1 cellular context compared by ENCODE assay signal in the genomic region with DNA sequence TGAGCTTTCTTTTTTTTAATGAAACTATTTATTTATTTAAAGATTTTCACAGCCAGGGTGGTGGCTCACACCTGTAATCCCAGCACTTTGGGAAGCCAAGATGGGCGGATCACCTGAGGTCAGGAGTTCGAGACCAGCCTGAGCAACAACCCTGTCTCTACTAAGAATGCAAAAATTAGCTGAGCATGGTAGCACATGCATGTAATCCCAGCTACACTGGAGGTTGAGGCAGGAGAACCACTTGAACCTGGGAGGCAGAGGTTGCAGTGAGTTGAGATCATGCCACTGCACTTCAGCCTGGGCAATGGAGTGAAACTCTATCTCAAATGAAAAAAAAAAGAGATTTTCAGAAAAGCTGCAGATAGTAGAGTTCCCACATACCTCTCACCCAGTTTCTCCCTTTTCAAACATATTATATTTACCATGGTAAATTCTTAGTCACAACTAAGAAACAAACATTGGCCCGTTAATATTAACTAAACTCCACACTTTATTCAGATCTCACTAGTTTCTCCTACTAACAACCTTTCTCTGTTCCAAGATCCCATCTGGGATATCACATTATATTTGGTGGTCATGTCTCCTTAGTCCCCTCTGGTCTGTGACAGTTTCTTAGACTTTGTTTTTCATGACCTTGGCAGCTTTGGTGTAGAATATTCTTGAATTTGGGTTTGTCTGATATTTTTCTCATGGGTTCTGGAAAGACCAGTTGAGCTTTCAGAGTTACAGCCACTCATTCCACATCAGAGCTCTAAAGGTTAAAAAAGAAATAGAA.
TF ChIP-seq lines count a peak whose summit lies in the region.

No MANE protein-coding gene starts in this region.

TF ChIP-seq in HepG2, 621 proteins besides CTCF, POLR2A, EP300 and RAD21 (continued from another document and continues in another):
- TF ChIP-seq, protein P1, sequence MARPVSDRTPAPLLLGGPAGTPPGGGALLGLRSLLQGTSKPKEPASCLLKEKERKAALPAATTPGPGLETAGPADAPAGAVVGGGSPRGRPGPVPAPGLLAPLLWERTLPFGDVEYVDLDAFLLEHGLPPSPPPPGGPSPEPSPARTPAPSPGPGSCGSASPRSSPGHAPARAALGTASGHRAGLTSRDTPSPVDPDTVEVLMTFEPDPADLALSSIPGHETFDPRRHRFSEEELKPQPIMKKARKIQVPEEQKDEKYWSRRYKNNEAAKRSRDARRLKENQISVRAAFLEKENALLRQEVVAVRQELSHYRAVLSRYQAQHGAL (CRISPR knock-in tag; IDR thresholded peaks at IDR 0.05; ENCODE audit: not compliant biosample characterization): no peak
- no peak for TF ChIP-seq TSC22D2 (CRISPR knock-in tag; IDR thresholded peaks at IDR 0.05; ENCODE audit: borderline replicate concordance)
- no peak for TF ChIP-seq SRSF1 (optimal IDR thresholded peaks at IDR 0.05; ENCODE audit: low read depth, low read length)
- TF ChIP-seq ZNF7 (CRISPR knock-in tag; IDR thresholded peaks at IDR 0.05): no peak
- TF ChIP-seq, protein P2, sequence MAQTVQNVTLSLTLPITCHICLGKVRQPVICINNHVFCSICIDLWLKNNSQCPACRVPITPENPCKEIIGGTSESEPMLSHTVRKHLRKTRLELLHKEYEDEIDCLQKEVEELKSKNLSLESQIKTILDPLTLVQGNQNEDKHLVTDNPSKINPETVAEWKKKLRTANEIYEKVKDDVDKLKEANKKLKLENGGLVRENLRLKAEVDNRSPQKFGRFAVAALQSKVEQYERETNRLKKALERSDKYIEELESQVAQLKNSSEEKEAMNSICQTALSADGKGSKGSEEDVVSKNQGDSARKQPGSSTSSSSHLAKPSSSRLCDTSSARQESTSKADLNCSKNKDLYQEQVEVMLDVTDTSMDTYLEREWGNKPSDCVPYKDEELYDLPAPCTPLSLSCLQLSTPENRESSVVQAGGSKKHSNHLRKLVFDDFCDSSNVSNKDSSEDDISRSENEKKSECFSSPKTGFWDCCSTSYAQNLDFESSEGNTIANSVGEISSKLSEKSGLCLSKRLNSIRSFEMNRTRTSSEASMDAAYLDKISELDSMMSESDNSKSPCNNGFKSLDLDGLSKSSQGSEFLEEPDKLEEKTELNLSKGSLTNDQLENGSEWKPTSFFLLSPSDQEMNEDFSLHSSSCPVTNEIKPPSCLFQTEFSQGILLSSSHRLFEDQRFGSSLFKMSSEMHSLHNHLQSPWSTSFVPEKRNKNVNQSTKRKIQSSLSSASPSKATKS (CRISPR knock-in tag; IDR thresholded peaks at IDR 0.05): no peak
- peak; percentile 20; the same call in 1 of the 2 replicates for TF ChIP-seq SALL1 (CRISPR knock-in tag; IDR thresholded peaks at IDR 0.05)
- no peak; the same call in 1 of the 2 replicates for TF ChIP-seq PHF21A (CRISPR knock-in tag; IDR thresholded peaks at IDR 0.05)
- TF ChIP-seq RFX1 (IDR thresholded peaks at IDR 0.05): no peak
- no peak for TF ChIP-seq ATAD3A (CRISPR knock-in tag; IDR thresholded peaks at IDR 0.05)
- no peak for TF ChIP-seq CEBPB (IDR thresholded peaks at IDR 0.05; ENCODE audit: borderline replicate concordance, low read depth, low read length)
- no peak for TF ChIP-seq ZNF546 (CRISPR knock-in tag; conservative IDR thresholded peaks at IDR 0.05)
- no peak for TF ChIP-seq ZZZ3 (CRISPR knock-in tag; IDR thresholded peaks at IDR 0.05; ENCODE audit: borderline replicate concordance)
- no peak for TF ChIP-seq ZKSCAN8 (CRISPR knock-in tag; IDR thresholded peaks at IDR 0.05; ENCODE audit: borderline replicate concordance)
- TF ChIP-seq, protein P3, sequence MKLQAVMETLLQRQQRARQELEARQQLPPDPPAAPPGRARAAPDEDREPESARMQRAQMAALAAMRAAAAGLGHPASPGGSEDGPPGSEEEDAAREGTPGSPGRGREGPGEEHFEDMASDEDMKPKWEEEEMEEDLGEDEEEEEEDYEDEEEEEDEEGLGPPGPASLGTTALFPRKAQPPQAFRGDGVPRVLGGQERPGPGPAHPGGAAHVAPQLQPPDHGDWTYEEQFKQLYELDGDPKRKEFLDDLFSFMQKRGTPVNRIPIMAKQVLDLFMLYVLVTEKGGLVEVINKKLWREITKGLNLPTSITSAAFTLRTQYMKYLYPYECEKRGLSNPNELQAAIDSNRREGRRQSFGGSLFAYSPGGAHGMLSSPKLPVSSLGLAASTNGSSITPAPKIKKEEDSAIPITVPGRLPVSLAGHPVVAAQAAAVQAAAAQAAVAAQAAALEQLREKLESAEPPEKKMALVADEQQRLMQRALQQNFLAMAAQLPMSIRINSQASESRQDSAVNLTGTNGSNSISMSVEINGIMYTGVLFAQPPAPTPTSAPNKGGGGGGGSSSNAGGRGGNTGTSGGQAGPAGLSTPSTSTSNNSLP (IDR thresholded peaks at IDR 0.05; ENCODE audit: low read depth, low read length): no peak; the same call in 1 of the 2 replicates
- no peak for TF ChIP-seq ZFP62 (CRISPR knock-in tag; IDR thresholded peaks at IDR 0.05)
- peak; percentile 64; the same call in 1 of the 2 replicates for TF ChIP-seq KAT7 (CRISPR knock-in tag; IDR thresholded peaks at IDR 0.05; ENCODE audit: borderline replicate concordance)
- TF ChIP-seq, protein P4, sequence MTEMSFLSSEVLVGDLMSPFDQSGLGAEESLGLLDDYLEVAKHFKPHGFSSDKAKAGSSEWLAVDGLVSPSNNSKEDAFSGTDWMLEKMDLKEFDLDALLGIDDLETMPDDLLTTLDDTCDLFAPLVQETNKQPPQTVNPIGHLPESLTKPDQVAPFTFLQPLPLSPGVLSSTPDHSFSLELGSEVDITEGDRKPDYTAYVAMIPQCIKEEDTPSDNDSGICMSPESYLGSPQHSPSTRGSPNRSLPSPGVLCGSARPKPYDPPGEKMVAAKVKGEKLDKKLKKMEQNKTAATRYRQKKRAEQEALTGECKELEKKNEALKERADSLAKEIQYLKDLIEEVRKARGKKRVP (CRISPR knock-in tag; IDR thresholded peaks at IDR 0.05): no peak; a peak in 1 of 4 replicates
- TF ChIP-seq, protein P5, sequence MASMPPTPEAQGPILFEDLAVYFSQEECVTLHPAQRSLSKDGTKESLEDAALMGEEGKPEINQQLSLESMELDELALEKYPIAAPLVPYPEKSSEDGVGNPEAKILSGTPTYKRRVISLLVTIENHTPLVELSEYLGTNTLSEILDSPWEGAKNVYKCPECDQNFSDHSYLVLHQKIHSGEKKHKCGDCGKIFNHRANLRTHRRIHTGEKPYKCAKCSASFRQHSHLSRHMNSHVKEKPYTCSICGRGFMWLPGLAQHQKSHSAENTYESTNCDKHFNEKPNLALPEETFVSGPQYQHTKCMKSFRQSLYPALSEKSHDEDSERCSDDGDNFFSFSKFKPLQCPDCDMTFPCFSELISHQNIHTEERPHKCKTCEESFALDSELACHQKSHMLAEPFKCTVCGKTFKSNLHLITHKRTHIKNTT (CRISPR knock-in tag; IDR thresholded peaks at IDR 0.05): no peak
- TF ChIP-seq, protein P6, sequence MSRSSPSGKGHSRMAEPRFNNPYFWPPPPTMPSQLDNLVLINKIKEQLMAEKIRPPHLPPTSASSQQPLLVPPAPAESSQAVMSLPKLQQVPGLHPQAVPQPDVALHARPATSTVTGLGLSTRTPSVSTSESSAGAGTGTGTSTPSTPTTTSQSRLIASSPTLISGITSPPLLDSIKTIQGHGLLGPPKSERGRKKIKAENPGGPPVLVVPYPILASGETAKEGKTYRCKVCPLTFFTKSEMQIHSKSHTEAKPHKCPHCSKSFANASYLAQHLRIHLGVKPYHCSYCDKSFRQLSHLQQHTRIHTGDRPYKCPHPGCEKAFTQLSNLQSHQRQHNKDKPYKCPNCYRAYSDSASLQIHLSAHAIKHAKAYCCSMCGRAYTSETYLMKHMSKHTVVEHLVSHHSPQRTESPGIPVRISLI (CRISPR knock-in tag; IDR thresholded peaks at IDR 0.05; ENCODE audit: borderline replicate concordance): peak; percentile 49; the same call in 1 of the 2 replicates
- no peak for TF ChIP-seq SIN3A (IDR thresholded peaks at IDR 0.05; ENCODE audit: borderline replicate concordance, low read depth, low read length)
- TF ChIP-seq CREM (IDR thresholded peaks at IDR 0.05): no peak; the same call in 1 of the 2 replicates
- no peak for TF ChIP-seq CREM (CRISPR knock-in tag; IDR thresholded peaks at IDR 0.05)
- no peak for TF ChIP-seq RBAK (CRISPR knock-in tag; IDR thresholded peaks at IDR 0.05)
- TF ChIP-seq ZNF20 (CRISPR knock-in tag; IDR thresholded peaks at IDR 0.05): no peak; the same call in 1 of the 2 replicates
- TF ChIP-seq ZNF713 (CRISPR knock-in tag; IDR thresholded peaks at IDR 0.05): no peak
- no peak for TF ChIP-seq AKAP8 (CRISPR knock-in tag; IDR thresholded peaks at IDR 0.05)
- no peak for TF ChIP-seq ATRX (CRISPR knock-in tag; IDR thresholded peaks at IDR 0.05; ENCODE audit: borderline replicate concordance)
- no peak for TF ChIP-seq MTA1 (CRISPR knock-in tag; IDR thresholded peaks at IDR 0.05; ENCODE audit: borderline replicate concordance)
- TF ChIP-seq BORCS8-MEF2B (CRISPR knock-in tag; IDR thresholded peaks at IDR 0.05): no peak
- TF ChIP-seq, protein P7, sequence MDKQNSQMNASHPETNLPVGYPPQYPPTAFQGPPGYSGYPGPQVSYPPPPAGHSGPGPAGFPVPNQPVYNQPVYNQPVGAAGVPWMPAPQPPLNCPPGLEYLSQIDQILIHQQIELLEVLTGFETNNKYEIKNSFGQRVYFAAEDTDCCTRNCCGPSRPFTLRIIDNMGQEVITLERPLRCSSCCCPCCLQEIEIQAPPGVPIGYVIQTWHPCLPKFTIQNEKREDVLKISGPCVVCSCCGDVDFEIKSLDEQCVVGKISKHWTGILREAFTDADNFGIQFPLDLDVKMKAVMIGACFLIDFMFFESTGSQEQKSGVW (CRISPR knock-in tag; IDR thresholded peaks at IDR 0.05; ENCODE audit: borderline replicate concordance): no peak
- 0 out of 2 replicates have a peak, but pooled peaks have one; percentile 27 for TF ChIP-seq ZNF670 (CRISPR knock-in tag; IDR thresholded peaks at IDR 0.05; ENCODE audit: borderline replicate concordance)
- TF ChIP-seq SRF (IDR thresholded peaks at IDR 0.05; ENCODE audit: low read depth, low read length): no peak
- TF ChIP-seq, protein P8, sequence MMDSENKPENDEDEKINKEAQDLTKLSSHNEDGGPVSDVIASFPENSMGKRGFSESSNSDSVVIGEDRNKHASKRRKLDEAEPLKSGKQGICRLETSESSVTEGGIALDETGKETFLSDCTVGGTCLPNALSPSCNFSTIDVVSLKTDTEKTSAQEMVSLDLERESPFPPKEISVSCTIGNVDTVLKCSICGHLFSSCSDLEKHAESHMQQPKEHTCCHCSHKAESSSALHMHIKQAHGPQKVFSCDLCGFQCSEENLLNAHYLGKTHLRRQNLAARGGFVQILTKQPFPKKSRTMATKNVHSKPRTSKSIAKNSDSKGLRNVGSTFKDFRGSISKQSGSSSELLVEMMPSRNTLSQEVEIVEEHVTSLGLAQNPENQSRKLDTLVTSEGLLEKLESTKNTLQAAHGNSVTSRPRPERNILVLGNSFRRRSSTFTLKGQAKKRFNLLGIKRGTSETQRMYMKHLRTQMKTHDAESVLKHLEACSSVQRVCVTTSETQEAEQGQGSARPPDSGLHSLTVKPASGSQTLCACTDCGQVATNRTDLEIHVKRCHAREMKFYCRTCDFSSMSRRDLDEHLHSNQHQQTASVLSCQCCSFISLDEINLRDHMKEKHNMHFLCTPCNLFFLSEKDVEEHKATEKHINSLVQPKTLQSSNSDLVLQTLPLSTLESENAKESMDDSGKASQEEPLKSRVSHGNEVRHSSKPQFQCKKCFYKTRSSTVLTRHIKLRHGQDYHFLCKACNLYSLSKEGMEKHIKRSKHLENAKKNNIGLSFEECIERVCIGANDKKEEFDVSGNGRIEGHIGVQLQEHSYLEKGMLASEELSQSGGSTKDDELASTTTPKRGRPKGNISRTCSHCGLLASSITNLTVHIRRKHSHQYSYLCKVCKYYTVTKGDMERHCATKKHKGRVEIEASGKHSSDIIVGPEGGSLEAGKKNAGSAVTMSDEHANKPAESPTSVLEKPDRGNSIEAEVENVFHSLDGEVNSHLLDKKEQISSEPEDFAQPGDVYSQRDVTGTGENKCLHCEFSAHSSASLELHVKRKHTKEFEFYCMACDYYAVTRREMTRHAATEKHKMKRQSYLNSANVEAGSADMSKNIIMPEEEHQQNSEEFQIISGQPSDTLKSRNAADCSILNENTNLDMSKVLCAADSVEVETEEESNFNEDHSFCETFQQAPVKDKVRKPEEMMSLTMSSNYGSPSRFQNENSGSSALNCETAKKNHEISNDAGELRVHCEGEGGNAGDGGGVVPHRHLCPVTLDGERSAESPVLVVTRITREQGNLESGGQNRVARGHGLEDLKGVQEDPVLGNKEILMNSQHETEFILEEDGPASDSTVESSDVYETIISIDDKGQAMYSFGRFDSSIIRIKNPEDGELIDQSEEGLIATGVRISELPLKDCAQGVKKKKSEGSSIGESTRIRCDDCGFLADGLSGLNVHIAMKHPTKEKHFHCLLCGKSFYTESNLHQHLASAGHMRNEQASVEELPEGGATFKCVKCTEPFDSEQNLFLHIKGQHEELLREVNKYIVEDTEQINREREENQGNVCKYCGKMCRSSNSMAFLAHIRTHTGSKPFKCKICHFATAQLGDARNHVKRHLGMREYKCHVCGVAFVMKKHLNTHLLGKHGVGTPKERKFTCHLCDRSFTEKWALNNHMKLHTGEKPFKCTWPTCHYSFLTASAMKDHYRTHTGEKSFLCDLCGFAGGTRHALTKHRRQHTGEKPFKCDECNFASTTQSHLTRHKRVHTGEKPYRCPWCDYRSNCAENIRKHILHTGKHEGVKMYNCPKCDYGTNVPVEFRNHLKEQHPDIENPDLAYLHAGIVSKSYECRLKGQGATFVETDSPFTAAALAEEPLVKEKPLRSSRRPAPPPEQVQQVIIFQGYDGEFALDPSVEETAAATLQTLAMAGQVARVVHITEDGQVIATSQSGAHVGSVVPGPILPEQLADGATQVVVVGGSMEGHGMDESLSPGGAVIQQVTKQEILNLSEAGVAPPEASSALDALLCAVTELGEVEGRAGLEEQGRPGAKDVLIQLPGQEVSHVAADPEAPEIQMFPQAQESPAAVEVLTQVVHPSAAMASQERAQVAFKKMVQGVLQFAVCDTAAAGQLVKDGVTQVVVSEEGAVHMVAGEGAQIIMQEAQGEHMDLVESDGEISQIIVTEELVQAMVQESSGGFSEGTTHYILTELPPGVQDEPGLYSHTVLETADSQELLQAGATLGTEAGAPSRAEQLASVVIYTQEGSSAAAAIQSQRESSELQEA (CRISPR knock-in tag; IDR thresholded peaks at IDR 0.05; ENCODE audit: not compliant biosample characterization): no peak
- TF ChIP-seq ZIK1 (CRISPR knock-in tag; IDR thresholded peaks at IDR 0.05; ENCODE audit: borderline replicate concordance, low read depth): no peak
- no peak for TF ChIP-seq ZNF350 (CRISPR knock-in tag; IDR thresholded peaks at IDR 0.05; ENCODE audit: borderline replicate concordance, low read depth)
- TF ChIP-seq ZNF180 (CRISPR knock-in tag; IDR thresholded peaks at IDR 0.05; ENCODE audit: borderline replicate concordance, low read depth): no peak
- no peak for TF ChIP-seq NRL (CRISPR knock-in tag; IDR thresholded peaks at IDR 0.05; ENCODE audit: borderline replicate concordance)
- TF ChIP-seq ONECUT2 (CRISPR knock-in tag; IDR thresholded peaks at IDR 0.05): no peak
- peak; percentile 59; the same call in 1 of the 2 replicates for TF ChIP-seq ZNF430 (CRISPR knock-in tag; IDR thresholded peaks at IDR 0.05)
